In genomic region chr2:86079981-86080911, GRCh38 we compare ENCODE assay signal across 1 cellular context.
TF ChIP-seq lines count a peak whose summit lies in the region.

No MANE protein-coding gene starts in this region.

TF ChIP-seq in GM12878, 131 proteins besides CTCF, POLR2A, EP300 and RAD21 (continued from another document):
- TF ChIP-seq SUPT20H (IDR thresholded peaks at IDR 0.05; ENCODE audit: borderline replicate concordance, control insufficient read depth, low read depth, low read length) (no peak), RELB (IDR thresholded peaks at IDR 0.05; ENCODE audit: low read depth) (peak; percentile 48; the same call in 1 of the 2 replicates), ATF7 (IDR thresholded peaks at IDR 0.05; ENCODE audit: low read depth) (peak; percentile 47), NFYA (IDR thresholded peaks at IDR 0.05; ENCODE audit: borderline replicate concordance, low read depth, low read length) (no peak), SUZ12 (IDR thresholded peaks at IDR 0.05; ENCODE audit: unreplicated experiment) (no peak), RUNX3 (IDR thresholded peaks at IDR 0.05; ENCODE audit: low read length) (peak; percentile 91), BCLAF1 (IDR thresholded peaks at IDR 0.05) (no peak), MEF2A (IDR thresholded peaks at IDR 0.05; ENCODE audit: insufficient read depth, low read depth, low read length) (no peak), SMAD1 (IDR thresholded peaks at IDR 0.05; ENCODE audit: low read depth, partially characterized antibody) (no peak), BCL11A (IDR thresholded peaks at IDR 0.05; ENCODE audit: low read depth, low read length) (0 out of 2 replicates have a peak, but pooled peaks have one; percentile 4), HDAC6 (IDR thresholded peaks at IDR 0.05; ENCODE audit: unreplicated experiment) (no peak)
